In the genomic region with DNA sequence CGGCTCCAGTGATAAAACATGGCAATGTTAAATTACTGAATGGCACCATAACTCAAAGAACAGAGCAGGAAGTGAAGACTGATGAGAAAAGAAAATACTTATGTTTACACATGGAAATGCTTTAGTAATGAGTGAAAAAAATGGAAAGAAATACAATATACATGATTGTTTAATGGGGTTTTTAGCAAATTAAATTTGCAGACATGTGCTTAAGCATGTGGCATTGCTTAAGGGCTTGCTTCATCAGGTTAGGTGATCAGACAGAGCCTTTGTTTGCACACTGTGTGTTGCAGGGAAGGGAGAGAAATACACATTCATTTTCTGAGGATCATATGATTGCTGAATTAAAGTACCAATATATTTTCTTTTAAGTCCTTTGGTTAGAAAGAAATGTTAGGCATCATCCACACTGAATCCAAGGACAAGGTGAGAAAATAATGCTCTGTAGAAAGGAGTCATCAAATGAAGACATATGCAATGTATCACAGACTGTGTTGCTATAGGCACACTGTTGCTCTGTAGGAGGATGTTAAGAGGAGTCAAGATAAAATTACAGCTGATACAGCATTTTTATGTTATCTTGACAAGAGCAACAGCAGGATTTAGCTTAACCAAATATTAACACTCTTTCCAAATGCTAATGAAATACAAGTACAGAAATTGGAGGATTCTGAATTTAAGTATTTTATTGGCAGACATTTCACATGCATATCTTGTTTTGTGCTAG, we compare ENCODE assay signal across 1 cellular context.
TF ChIP-seq lines count a peak whose summit lies in the region.

No MANE protein-coding gene starts in this region.

TF ChIP-seq in K562, 482 proteins besides CTCF, POLR2A, EP300 and RAD21 (continued from another document):
- TF ChIP-seq, protein P1, sequence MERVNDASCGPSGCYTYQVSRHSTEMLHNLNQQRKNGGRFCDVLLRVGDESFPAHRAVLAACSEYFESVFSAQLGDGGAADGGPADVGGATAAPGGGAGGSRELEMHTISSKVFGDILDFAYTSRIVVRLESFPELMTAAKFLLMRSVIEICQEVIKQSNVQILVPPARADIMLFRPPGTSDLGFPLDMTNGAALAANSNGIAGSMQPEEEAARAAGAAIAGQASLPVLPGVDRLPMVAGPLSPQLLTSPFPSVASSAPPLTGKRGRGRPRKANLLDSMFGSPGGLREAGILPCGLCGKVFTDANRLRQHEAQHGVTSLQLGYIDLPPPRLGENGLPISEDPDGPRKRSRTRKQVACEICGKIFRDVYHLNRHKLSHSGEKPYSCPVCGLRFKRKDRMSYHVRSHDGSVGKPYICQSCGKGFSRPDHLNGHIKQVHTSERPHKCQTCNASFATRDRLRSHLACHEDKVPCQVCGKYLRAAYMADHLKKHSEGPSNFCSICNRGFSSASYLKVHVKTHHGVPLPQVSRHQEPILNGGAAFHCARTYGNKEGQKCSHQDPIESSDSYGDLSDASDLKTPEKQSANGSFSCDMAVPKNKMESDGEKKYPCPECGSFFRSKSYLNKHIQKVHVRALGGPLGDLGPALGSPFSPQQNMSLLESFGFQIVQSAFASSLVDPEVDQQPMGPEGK (CRISPR knock-in tag; IDR thresholded peaks at IDR 0.05; ENCODE audit: borderline replicate concordance): no peak
- TF ChIP-seq PRPF4 (IDR thresholded peaks at IDR 0.05; ENCODE audit: insufficient read depth, low read depth, low read length, poor library complexity, severe bottlenecking) (no peak), ZNF124 (CRISPR knock-in tag; IDR thresholded peaks at IDR 0.05) (no peak)
TF ChIP-seq in K562: peak in this region for 5.
